ENCODE assay signal across 14 cellular contexts in genomic region chr4:160848901-160849735, GRCh38.
DNase-seq lines count a peak whose midpoint lies in the region; ATAC-seq and TF ChIP-seq lines count a peak whose summit lies in the region.
"Had no signal": no experiment of that assay in that cellular context is flagged by ENCODE, and none has a peak within 500 bp of the region (broad histone marks: within the 10 kb centered on the region; RNA-seq: fewer than 3 reads in every experiment).

No MANE protein-coding gene starts in this region.

- TF ChIP-seq POLR2A in thyroid gland (IDR thresholded peaks at IDR 0.05), result peak in 1 of 2 donors; percentile 32

- no peaks in the 10 kb centered on the region for H3K4me1 ChIP-seq in RWPE2 (ENCODE audit: insufficient read depth, poor library complexity, severe bottlenecking)
- peaks cover 4 to 6% of the 10 kb centered on the region in 2 donors for H3K4me1 ChIP-seq in thyroid gland
- H3K4me1 ChIP-seq: transverse colon had no signal

- 27 to 30% methylated on average over 8 of the region's 8 CpGs for WGBS in thyroid gland, 2 donors

- H3K4me3 ChIP-seq in RWPE2 (ENCODE audit: severe bottlenecking) (no peak overlapping the region), thyroid gland (replicated peaks in 1 of 3) (no peak overlapping the region), dorsolateral prefrontal cortex (no peak overlapping the region)
- H3K4me3 ChIP-seq: transverse colon had no signal

- intact Hi-C loops in thyroid gland (cut with DNase I), result no loop called here
- intact Hi-C loops in dorsolateral prefrontal cortex (cut with DNase I), result no loop called here
- intact Hi-C loops in left ventricle myocardium superior (cut with micrococcal nuclease), result no loop called here

- no peak overlapping the region for H3K27ac ChIP-seq in RWPE2 (ENCODE audit: poor library complexity, severe bottlenecking)
- H3K27ac ChIP-seq in thyroid gland, result peak overlapping the region; percentile 71 to 94 (median 72)
- no peak overlapping the region for H3K27ac ChIP-seq in dorsolateral prefrontal cortex
- H3K27ac ChIP-seq: transverse colon had no signal

- no peaks in the 10 kb centered on the region for H3K9me3 ChIP-seq in RWPE2 (ENCODE audit: severe bottlenecking)
- H3K9me3 ChIP-seq in thyroid gland, result no peaks in the 10 kb centered on the region
- H3K9me3 ChIP-seq: transverse colon had no signal

- DNase-seq in SIG-M5 treated with dmso at 0.1 percent for 504 hours (lab: John Stamatoyannopoulos, UW; ENCODE audit: unreplicated experiment) (peak; percentile 10), SIG-M5 (lab: John Stamatoyannopoulos, UW) (no peak), RWPE2 (ENCODE audit: low spot score) (no peak), iris pigment epithelial cell (ENCODE audit: low read depth) (peak; percentile 30), thyroid gland (peak; percentile 71 to 84), dorsolateral prefrontal cortex (no peak), LoVo (ENCODE audit: low spot score) (no peak), left ventricle myocardium superior (no peak)
- DNase-seq: activated CD4-positive, alpha-beta T cell treated with anti-CD3 and anti-CD28 coated beads for 48 hours; amniotic stem cell; DND-41; effector memory CD4-positive, alpha-beta T cell; stimulated activated CD4-positive, alpha-beta T cell treated with anti-CD3 and anti-CD28 coated beads, Interleukin-15, amount 100 ng/mL, for 24 hours; transverse colon had no signal

- TF ChIP-seq CTCF in RWPE2 (IDR thresholded peaks at IDR 0.05; ENCODE audit: poor library complexity, severe bottlenecking) (no peak), thyroid gland (IDR thresholded peaks at IDR 0.05) (no peak), dorsolateral prefrontal cortex (IDR thresholded peaks at IDR 0.05 in 54 of 56, conservative IDR thresholded peaks at IDR 0.05 in 2 of 56; ENCODE audit: low read depth in 1 of 56, partially characterized antibody in 56 of 56) (no peak)

- ATAC-seq in RWPE2 (ENCODE audit: low read depth) (0 out of 3 replicates have a peak, but pooled peaks have one; percentile 38), left ventricle myocardium superior (no peak)

- H3K27me3 ChIP-seq in RWPE2 (ENCODE audit: insufficient read depth, poor library complexity, severe bottlenecking), result no peaks in the 10 kb centered on the region
- no peaks in the 10 kb centered on the region for H3K27me3 ChIP-seq in thyroid gland
- H3K27me3 ChIP-seq in dorsolateral prefrontal cortex, result no peaks in the 10 kb centered on the region
- H3K27me3 ChIP-seq: transverse colon had no signal

- no peaks in the 10 kb centered on the region for H3K36me3 ChIP-seq in RWPE2 (ENCODE audit: low read depth)
- H3K36me3 ChIP-seq in thyroid gland, result no peaks in the 10 kb centered on the region
- H3K36me3 ChIP-seq: transverse colon had no signal

Comparison
In these comparisons a context has a peak if more than half of its experiments do, and no peak if none do; other contexts are left out.
1. DNase-seq: peak in SIG-M5 treated with dmso at 0.1 percent for 504 hours (single experiment), iris pigment epithelial cell (single experiment) and thyroid gland (2 of 2); none in SIG-M5 (single experiment), RWPE2 (single experiment), dorsolateral prefrontal cortex (0 of 10), LoVo (single experiment) and left ventricle myocardium superior (single experiment).
2. H3K27ac ChIP-seq: peak in thyroid gland (3 of 3); none in RWPE2 (single experiment) and dorsolateral prefrontal cortex (0 of 59).